Comparison of ENCODE assay signal across 1 cellular context in the genomic region with DNA sequence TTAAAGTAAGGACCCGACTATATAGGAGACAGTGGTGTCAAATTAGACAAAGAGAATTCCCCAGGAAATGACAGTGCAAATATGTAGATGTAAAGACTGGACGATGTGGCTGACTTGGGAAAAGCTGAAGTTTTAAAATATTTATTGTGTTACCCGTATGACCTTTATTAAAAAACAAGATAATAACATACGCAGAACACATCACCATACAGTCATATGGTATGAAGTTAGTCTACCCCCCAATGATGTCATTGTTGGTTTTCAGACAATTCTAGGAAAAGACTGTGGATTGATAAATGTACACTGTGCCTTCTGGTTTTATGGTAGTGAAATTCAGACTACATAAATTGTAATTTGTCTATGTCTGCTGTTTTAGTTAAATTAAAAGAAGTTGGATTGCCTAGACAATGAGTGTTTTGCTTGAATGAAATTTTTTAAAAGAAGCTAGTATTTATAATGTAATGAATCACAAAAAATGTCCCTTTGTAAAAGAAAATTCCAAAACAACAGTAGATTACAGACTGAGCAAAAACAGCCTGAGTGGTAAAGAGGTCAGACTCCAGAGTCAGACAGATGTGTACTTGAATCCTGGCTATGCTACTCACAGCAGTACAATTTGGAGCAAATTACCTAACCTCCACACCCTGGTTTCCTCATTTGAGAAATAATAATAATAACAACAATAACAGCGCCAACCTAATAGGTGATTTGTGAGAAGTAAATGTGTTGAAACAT.
TF ChIP-seq lines count a peak whose summit lies in the region.

No MANE protein-coding gene starts in this region.

TF ChIP-seq in HEK293, 187 proteins besides CTCF, POLR2A, EP300 and RAD21:
- no peak for TF ChIP-seq MEIS1 (CRISPR knock-in tag; IDR thresholded peaks at IDR 0.05; ENCODE audit: borderline replicate concordance)
- TF ChIP-seq, protein P1, sequence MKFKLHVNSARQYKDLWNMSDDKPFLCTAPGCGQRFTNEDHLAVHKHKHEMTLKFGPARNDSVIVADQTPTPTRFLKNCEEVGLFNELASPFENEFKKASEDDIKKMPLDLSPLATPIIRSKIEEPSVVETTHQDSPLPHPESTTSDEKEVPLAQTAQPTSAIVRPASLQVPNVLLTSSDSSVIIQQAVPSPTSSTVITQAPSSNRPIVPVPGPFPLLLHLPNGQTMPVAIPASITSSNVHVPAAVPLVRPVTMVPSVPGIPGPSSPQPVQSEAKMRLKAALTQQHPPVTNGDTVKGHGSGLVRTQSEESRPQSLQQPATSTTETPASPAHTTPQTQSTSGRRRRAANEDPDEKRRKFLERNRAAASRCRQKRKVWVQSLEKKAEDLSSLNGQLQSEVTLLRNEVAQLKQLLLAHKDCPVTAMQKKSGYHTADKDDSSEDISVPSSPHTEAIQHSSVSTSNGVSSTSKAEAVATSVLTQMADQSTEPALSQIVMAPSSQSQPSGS (tag by site-specific recombination; IDR thresholded peaks at IDR 0.05; ENCODE audit: low read depth), result peak; percentile 43; the same call in 1 of the 2 replicates
